8 cellular contexts compared by ENCODE assay signal in the genomic region with DNA sequence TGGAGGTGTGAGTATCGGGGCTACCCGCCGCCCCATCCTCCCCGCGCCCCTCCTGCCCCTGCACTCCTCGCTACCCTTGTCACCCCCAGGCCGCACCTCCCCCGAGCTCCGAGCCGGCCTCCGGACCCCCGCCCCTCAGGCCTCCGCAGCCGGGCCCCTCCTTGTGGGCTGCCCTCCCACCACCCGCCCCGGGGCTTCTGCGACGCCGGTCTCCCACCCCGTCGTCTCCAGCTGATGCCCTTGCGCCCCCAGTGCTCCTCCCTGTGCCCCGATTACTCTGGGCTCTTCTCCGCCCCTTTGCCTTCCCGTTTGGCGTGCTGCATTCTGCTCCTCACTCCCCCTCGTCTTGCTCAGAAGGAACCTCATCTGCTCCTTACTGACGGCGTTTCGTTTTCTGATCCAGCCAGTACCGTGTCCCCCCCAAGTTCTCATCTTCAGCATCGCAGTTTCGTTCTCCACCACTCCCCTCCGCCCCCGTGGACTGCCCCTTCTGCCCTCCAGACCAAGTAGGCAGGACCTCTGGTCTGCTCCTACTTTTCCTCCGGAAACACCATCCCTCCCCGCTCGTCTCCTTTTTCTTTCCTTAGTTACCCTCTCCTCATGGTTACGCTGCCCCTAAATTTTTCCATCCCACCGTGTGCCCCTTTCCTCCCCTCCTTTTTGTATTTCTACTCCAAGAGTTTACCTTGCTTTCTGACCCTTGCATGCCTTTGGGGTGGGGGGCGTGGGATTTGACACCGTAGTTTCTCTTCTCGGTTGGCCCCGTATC. TPM values are rescaled to one million over a fixed set of nuclear protein-coding genes. Genes with fewer than 3 reads are reported as not detected.
A peak's percentile ranks its signal among the peaks of the same experiment; 100 is the strongest.
DNase-seq lines count a peak whose midpoint lies in the region; ATAC-seq and TF ChIP-seq lines count a peak whose summit lies in the region.

No MANE protein-coding gene starts in this region.

- peak overlapping the region; percentile 98 for H3K4me3 Mint-ChIP-seq in neural crest cell

- no peaks in the 10 kb centered on the region for H3K9me3 Mint-ChIP-seq in neural crest cell

- H4K20me1 ChIP-seq in Loucy (ENCODE audit: insufficient read depth, low read length, poor library complexity, severe bottlenecking): peaks cover 21% of the 10 kb centered on the region

- H3K9ac ChIP-seq in Loucy (ENCODE audit: low read depth, low read length, poor library complexity, severe bottlenecking): peak overlapping the region; percentile 83

- H3F3A ChIP-seq in Loucy (ENCODE audit: low read depth): no peaks in the 10 kb centered on the region

- ATAC-seq in GM18909 (IDR thresholded peaks at IDR 0.05; ENCODE audit: poor library complexity, unreplicated experiment): peak; percentile 17
- peak; percentile 42 for ATAC-seq in aorta (ENCODE audit: low FRiP score)

- TF ChIP-seq CTCF in Loucy (conservative IDR thresholded peaks at IDR 0.05; ENCODE audit: low read length) (no peak), fibroblast of pulmonary artery (IDR thresholded peaks at IDR 0.05; ENCODE audit: low read length, missing control alignments) (no peak), neural crest cell (conservative IDR thresholded peaks at IDR 0.05) (no peak)

- H2AFZ ChIP-seq in Loucy (ENCODE audit: low read length): peak overlapping the region; percentile 99

- H3K36me3 Mint-ChIP-seq in neural crest cell (ENCODE audit: low read depth): peaks cover 4% of the 10 kb centered on the region

- peaks cover 50% of the 10 kb centered on the region for H3K79me2 ChIP-seq in Loucy (ENCODE audit: insufficient read depth, low read length)

- peak overlapping the region; percentile 94 for H3K4me2 ChIP-seq in Loucy (ENCODE audit: low read depth, low read length, poor library complexity, severe bottlenecking)

- H3K4me3 ChIP-seq in Loucy (ENCODE audit: low read length, poor library complexity, severe bottlenecking) (peak overlapping the region; percentile 79), fibroblast of pulmonary artery (replicated peaks; ENCODE audit: low read depth, low read length) (peak overlapping the region; percentile 84), aorta (ENCODE audit: low read length in 2 of 2) (peak overlapping the region; percentile 61 to 84)

- H3K9me2 ChIP-seq in Loucy (replicated peaks; ENCODE audit: low read depth, low read length): no peaks in the 10 kb centered on the region

- intact Hi-C loops in aorta (cut with DNase I): loop anchor here in 1 of 2 donors (10.0 kb wide), 1 partner anchor 72 kb away; no protein-coding TSS in a partner anchor

- H3K27me3 Mint-ChIP-seq in neural crest cell (ENCODE audit: low read depth): no peaks in the 10 kb centered on the region

- peaks cover 33% of the 10 kb centered on the region for H3K4me1 Mint-ChIP-seq in neural crest cell

- no peaks in the 10 kb centered on the region for H3K9me3 ChIP-seq in Loucy (ENCODE audit: insufficient read depth, low read depth, low read length)
- H3K9me3 ChIP-seq in aorta (ENCODE audit: control insufficient read depth, low read length): no peaks in the 10 kb centered on the region

- peaks cover 38% of the 10 kb centered on the region for H3K4me1 ChIP-seq in Loucy (ENCODE audit: insufficient read depth, low read length, poor library complexity, severe bottlenecking)
- H3K4me1 ChIP-seq in aorta (ENCODE audit: control insufficient read depth in 1 of 2, insufficient read depth in 2 of 2, low read length in 2 of 2): peaks cover 0 to 3% of the 10 kb centered on the region in 2 donors

- no peaks in the 10 kb centered on the region for H3K36me3 ChIP-seq in Loucy (ENCODE audit: insufficient read depth, low read length)
- H3K36me3 ChIP-seq in aorta (ENCODE audit: control insufficient read depth in 1 of 2, insufficient read depth in 2 of 2, low read length in 1 of 2): no peaks in the 10 kb centered on the region

- no peak overlapping the region for H3K27ac ChIP-seq in aorta (ENCODE audit: low read depth in 1 of 2, low read length in 2 of 2)

- H3K27me3 ChIP-seq in Loucy (ENCODE audit: insufficient read depth, low read length, poor library complexity, severe bottlenecking) (no peaks in the 10 kb centered on the region), aorta (ENCODE audit: control insufficient read depth in 1 of 2, insufficient read depth in 2 of 2, low read length in 1 of 2) (no peaks in the 10 kb centered on the region)

- WGBS in aorta, 2 donors: 1% methylated on average over 39 to 44 of the region's 44 CpGs

- DNase-seq in AG08396 (ENCODE audit: low spot score) (peak; percentile 51), activated T-cell treated with anti-CD3 and anti-CD28 coated beads for 24 hours (ENCODE audit: low read depth) (peak; percentile 21), fibroblast of pulmonary artery (ENCODE audit: low read depth) (peak; percentile 27), neural crest cell (ENCODE audit: low read depth, low spot score) (peak; percentile 30), aorta (peak; percentile 59 to 76), HK-2 (ENCODE audit: unreplicated experiment) (no peak)

- peak overlapping the region; percentile 82 for H3K27ac Mint-ChIP-seq in neural crest cell (ENCODE audit: unreplicated experiment)

RNA-seq across cellular contexts. Expression of a gene that starts 0.8 kb away (rescaled TPM):
- total RNA-seq in neural crest cell: 48.3 and 53.6 TPM in 2 replicates
- total RNA-seq in aorta: 10 to 100 TPM; 34.7 to 48.0 TPM
- 1 to 10 TPM; 5.6 to 6.4 TPM for polyA plus RNA-seq in aorta
